Comparison of ENCODE assay signal across 10 cellular contexts in the genomic region with DNA sequence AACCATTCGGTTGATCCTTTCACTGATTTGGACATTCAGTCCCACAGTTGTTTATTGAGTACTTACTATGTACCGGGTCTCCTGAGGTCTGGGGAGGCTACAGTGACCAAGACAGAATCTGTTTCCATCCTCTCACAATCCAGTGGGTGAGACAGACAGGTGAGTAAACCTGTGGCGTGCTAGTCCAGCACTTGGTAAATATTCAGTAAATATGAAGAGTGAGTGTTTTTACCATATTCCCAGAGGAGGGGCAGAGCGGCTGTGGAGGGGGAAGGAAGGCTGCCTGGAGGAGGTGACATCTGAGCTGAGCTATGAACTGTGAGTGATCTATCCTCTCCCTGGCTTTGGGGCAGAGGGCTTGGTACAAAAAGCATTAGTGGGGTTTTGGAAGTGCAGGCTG. TPM values are rescaled to one million over a fixed set of nuclear protein-coding genes. Genes with fewer than 3 reads are reported as not detected.
DNase-seq lines count a peak whose midpoint lies in the region; ATAC-seq and TF ChIP-seq lines count a peak whose summit lies in the region.
"Had no signal": no experiment of that assay in that cellular context is flagged by ENCODE, and none has a peak within 500 bp of the region (broad histone marks: within the 10 kb centered on the region; RNA-seq: fewer than 3 reads in every experiment).

No MANE protein-coding gene starts in this region.

- DNase-seq in DND-41, result no peak
- no peak for DNase-seq in Panc1 (ENCODE audit: low read depth, low spot score)
- no peak for DNase-seq in endothelial cell (ENCODE audit: low spot score)
- peak; percentile 58 for DNase-seq in sciatic nerve (ENCODE audit: low spot score)
- DNase-seq in amniotic stem cell (lab: John Stamatoyannopoulos, UW), result no peak
- DNase-seq in psoas muscle, result no peak

- in situ Hi-C loops in Panc1 (cut with HindIII; ENCODE audit: low pct_unique_long_range_greater_than_20kb, low sequenced_read_pairs), result loop anchor here (5.0 kb wide), 1 partner anchor 37 kb away; no protein-coding TSS in a partner anchor

- TF ChIP-seq CTCF in DND-41 (IDR thresholded peaks at IDR 0.05; ENCODE audit: borderline replicate concordance, extremely low read depth, low read length, poor library complexity, severe bottlenecking), result no peak
- no peak for TF ChIP-seq CTCF in Panc1 (IDR thresholded peaks at IDR 0.05)
- no peak for TF ChIP-seq CTCF in endothelial cell (IDR thresholded peaks at IDR 0.05; ENCODE audit: unreplicated experiment)
- no peak for TF ChIP-seq CTCF in psoas muscle (IDR thresholded peaks at IDR 0.05)

- H3K4me3 Mint-ChIP-seq in endothelial cell (ENCODE audit: unreplicated experiment), result peak overlapping the region; percentile 84

- no peaks in the 10 kb centered on the region for H3K36me3 Mint-ChIP-seq in endothelial cell (ENCODE audit: low read depth, unreplicated experiment)

- ATAC-seq in DND-41 (ENCODE audit: insufficient read depth, low read depth) (no peak), Panc1 (peak; percentile 9; the same call in 1 of the 2 replicates), sciatic nerve (no peak), GM21723 (IDR thresholded peaks at IDR 0.05; ENCODE audit: unreplicated experiment) (no peak), HG03457 (IDR thresholded peaks at IDR 0.05; ENCODE audit: unreplicated experiment) (no peak), psoas muscle (no peak)

- H3K36me3 ChIP-seq in DND-41 (ENCODE audit: insufficient read depth, low read length) (no peaks in the 10 kb centered on the region), Panc1 (ENCODE audit: control insufficient read depth, insufficient read depth, low read length) (no peaks in the 10 kb centered on the region), psoas muscle (ENCODE audit: insufficient read depth in 1 of 2, low read depth in 1 of 2) (no peaks in the 10 kb centered on the region)

- H3K27me3 ChIP-seq in DND-41 (ENCODE audit: insufficient read depth, low read length, poor library complexity) (no peaks in the 10 kb centered on the region), Panc1 (ENCODE audit: control insufficient read depth, insufficient read depth, low read length) (no peaks in the 10 kb centered on the region), psoas muscle (ENCODE audit: insufficient read depth in 3 of 3, low read length in 2 of 3) (no peaks in the 10 kb centered on the region)

- H3K4me3 ChIP-seq in DND-41 (ENCODE audit: low read depth in 1 of 2, low read length in 2 of 2) (peak overlapping the region in 1 of 2 experiments; percentile 45; a peak in 2 of 4 replicates), Panc1 (ENCODE audit: low read depth in 2 of 2, low read length in 2 of 2) (no peak overlapping the region), psoas muscle (no peak overlapping the region)

- no peaks in the 10 kb centered on the region for H3K9me3 Mint-ChIP-seq in endothelial cell (ENCODE audit: unreplicated experiment)

- no TSS peak for BruUV-seq in Panc1 (replicated peaks; lab: Mats Ljungman, UMichigan)

- H3K4me1 Mint-ChIP-seq in endothelial cell (ENCODE audit: unreplicated experiment), result peaks cover 55% of the 10 kb centered on the region

- no peaks in the 10 kb centered on the region for H4K20me1 ChIP-seq in DND-41 (ENCODE audit: insufficient read depth, low read length)

- peaks cover 12% of the 10 kb centered on the region for H3K27me3 Mint-ChIP-seq in endothelial cell (ENCODE audit: unreplicated experiment)

- H3K4me2 ChIP-seq in DND-41 (ENCODE audit: insufficient read depth, low read length), result peak overlapping the region; percentile 56

- H3K27ac Mint-ChIP-seq in endothelial cell (ENCODE audit: unreplicated experiment), result peak overlapping the region; percentile 67

- H3K79me2 ChIP-seq in DND-41 (ENCODE audit: insufficient read depth, low read length), result no peaks in the 10 kb centered on the region

- CTCF ChIA-PET in Panc1 (lab: Charles Lee), result interaction anchor here (0.6 to 3.5 kb wide), 17 partner anchors 14 to 240 kb away, joined by 3 to 25 read pairs (median 8); a partner anchor contains a TSS

- H3K4me1 ChIP-seq in DND-41 (ENCODE audit: insufficient read depth, low read length), result peaks cover 78% of the 10 kb centered on the region
- H3K4me1 ChIP-seq in Panc1 (ENCODE audit: control insufficient read depth, insufficient read depth, low read length), result no peaks in the 10 kb centered on the region
- peaks cover 29% of the 10 kb centered on the region for H3K4me1 ChIP-seq in psoas muscle

- peak overlapping the region; percentile 89 for H3K27ac ChIP-seq in DND-41 (ENCODE audit: low read length)
- no peak overlapping the region for H3K27ac ChIP-seq in Panc1 (ENCODE audit: low read length)
- no peak overlapping the region for H3K27ac ChIP-seq in psoas muscle

- 66 to 71% (median 68%) methylated on average over 4 of the region's 4 CpGs for WGBS in psoas muscle, 3 donors

- POLR2A ChIA-PET in Panc1 (lab: Charles Lee), result interaction anchor here (0.7 kb wide), 1 partner anchor 48 kb away, joined by 3 read pairs; no protein-coding TSS in a partner anchor

- H3K9ac ChIP-seq in DND-41 (ENCODE audit: low read depth, low read length), result peak overlapping the region; percentile 44

- H2AFZ ChIP-seq in DND-41 (ENCODE audit: low read depth, low read length), result peak overlapping the region; percentile 70; the same call in 1 of the 2 replicates

- intact Hi-C loops in Panc1 (cut with micrococcal nuclease; ENCODE audit: unreplicated experiment) (loop anchor here (1.0 to 5.0 kb wide), 2 partner anchors 93 to 177 kb away; no protein-coding TSS in a partner anchor), sciatic nerve (cut with DNase I) (loop anchor here (5.0 kb wide), 1 partner anchor 92 kb away; a partner anchor contains a TSS), psoas muscle (cut with DNase I) (loop anchor here (2.0 to 10.0 kb wide), 7 partner anchors 91 to 229 kb away; a partner anchor contains a TSS)

- H3K9me3 ChIP-seq in DND-41 (ENCODE audit: insufficient read depth, low read length, severe bottlenecking), result no peaks in the 10 kb centered on the region
- H3K9me3 ChIP-seq in Panc1 (ENCODE audit: control insufficient read depth, insufficient read depth, low read depth, low read length), result no peaks in the 10 kb centered on the region
- H3K9me3 ChIP-seq in psoas muscle, result no peaks in the 10 kb centered on the region

RNA-seq across cellular contexts. Expression of a gene that starts 31.4 kb away (rescaled TPM):
- total RNA-seq in Panc1 (2021; ENCODE audit: unreplicated experiment), result 0.44 TPM
- not detected for polyA plus RNA-seq in Panc1 (2012; ENCODE audit: insufficient read length)
- total RNA-seq in endothelial cell (ENCODE audit: unreplicated experiment), result 0.51 TPM
- 1.4 TPM for total RNA-seq in sciatic nerve
- total RNA-seq in psoas muscle, result under 1 TPM; 0.20 to 0.24 (median 0.21) TPM
- under 1 TPM in 2 of 3 donors, not detected in 1; 0.08 to 0.09 TPM for polyA plus RNA-seq in psoas muscle
- total RNA-seq: HT-29, SK-MEL-5 had no signal

RNA-seq across cellular contexts. Expression of a gene that starts 32.5 kb away (rescaled TPM):
- total RNA-seq in Panc1 (2021; ENCODE audit: unreplicated experiment), result not detected
- polyA plus RNA-seq in Panc1 (2012; ENCODE audit: insufficient read length), result not detected
- total RNA-seq in endothelial cell (ENCODE audit: unreplicated experiment), result 0.08 TPM
- 0.36 TPM for total RNA-seq in sciatic nerve
- total RNA-seq in psoas muscle, result under 1 TPM in 1 of 4 donors, not detected in 3; 0.06 TPM
- polyA plus RNA-seq in psoas muscle, result under 1 TPM in 1 of 3 donors, not detected in 2; 0.04 TPM
- total RNA-seq: SK-MEL-5 had no signal
